ENCODE assay signal across 1 cellular context in the genomic region with DNA sequence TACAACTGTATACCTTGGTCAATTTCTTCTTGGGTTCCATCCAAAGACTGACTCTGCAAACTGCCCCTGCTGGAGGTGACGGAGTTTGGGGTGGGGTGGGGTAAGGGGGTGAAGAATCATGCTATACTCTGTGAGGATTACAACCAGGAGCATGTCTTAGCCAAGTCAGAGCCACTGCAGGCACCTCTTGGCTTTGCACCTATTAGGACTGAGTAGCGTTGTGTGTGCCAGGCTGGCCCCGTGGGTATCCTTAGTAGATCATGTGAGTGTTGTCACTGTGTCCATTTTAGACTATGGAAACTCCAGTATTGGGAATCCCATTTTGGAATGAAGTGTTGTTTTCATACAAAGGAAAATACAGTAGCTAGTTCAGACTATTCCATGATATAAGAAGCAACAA.
TF ChIP-seq lines count a peak whose summit lies in the region.

No MANE protein-coding gene starts in this region.

TF ChIP-seq in HCT116, 20 proteins besides CTCF, POLR2A, EP300 and RAD21 (continued from another document):
- TF ChIP-seq CEBPB (IDR thresholded peaks at IDR 0.05; ENCODE audit: low read depth) (no peak), SP1 (IDR thresholded peaks at IDR 0.05; ENCODE audit: low read depth) (no peak), YY1 (IDR thresholded peaks at IDR 0.05; ENCODE audit: extremely low read depth, insufficient replicate concordance, low read depth, low read length) (no peak)
